9 cellular contexts compared by ENCODE assay signal in the genomic region with DNA sequence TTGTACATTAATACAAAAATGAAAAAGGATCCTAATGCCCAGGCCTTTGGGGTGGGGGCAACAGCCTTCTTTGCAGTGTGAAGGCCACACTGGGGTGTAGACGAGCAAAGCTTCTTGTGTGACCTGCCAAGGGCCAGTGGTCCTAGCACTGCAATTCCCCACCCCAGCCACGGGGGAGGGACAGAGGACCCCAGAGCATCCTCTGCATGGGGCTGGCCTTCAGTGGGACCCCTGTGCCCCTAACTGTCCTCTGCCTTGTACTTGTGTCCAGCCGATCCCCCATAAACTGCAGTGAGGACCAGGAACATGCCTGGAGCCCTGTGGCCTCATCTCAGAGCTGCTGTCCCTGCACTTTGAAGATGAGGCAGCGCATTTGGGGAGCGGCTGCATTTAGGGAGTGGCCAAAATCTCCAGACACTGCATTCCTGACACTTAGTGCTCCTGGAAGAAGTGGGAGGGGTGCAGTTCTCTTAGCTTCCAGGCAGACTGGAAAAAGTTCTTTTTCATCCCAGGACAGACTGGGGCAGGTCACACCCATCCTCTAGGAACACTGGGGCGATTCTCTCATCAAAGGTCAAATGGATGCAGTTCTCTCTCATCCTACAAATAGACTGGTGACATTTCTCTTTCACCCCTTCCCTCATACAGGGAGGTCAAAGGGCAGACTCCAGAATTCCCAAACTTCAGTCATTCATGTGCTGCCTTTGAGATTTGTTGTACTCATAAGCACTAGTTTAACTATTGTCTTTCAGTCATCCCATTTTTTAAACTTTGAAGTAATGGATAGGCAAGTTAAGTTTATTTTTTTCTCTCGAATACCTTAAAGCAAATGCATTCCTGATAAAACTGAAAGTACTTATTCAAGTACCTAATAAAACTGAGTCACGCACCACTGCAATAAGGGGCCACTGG. TPM values are rescaled to one million over a fixed set of nuclear protein-coding genes. Genes with fewer than 3 reads are reported as not detected.
DNase-seq lines count a peak whose midpoint lies in the region; ATAC-seq and TF ChIP-seq lines count a peak whose summit lies in the region.
"Had no signal": no experiment of that assay in that cellular context is flagged by ENCODE, and none has a peak within 500 bp of the region (broad histone marks: within the 10 kb centered on the region; RNA-seq: fewer than 3 reads in every experiment).

No MANE protein-coding gene starts in this region.

- in situ Hi-C loops in KBM-7 (cut with MboI; ENCODE audit: low pct_unique_long_range_greater_than_20kb, low sequenced_read_pairs), result no loop called here

- H3K27ac ChIP-seq in colonic mucosa (peak overlapping the region; percentile 65), spleen (peak overlapping the region; percentile 46 to 94 (median 85))

- H3K4me1 ChIP-seq in colonic mucosa (no peaks in the 10 kb centered on the region), spleen (peaks cover 43 to 98% (median 80%) of the 10 kb centered on the region in 6 donors)
- H3K4me1 ChIP-seq: pancreas had no signal

- no peak for TF ChIP-seq POLR2A in spleen (IDR thresholded peaks at IDR 0.05)

- H3K27me3 ChIP-seq in colonic mucosa (no peaks in the 10 kb centered on the region), spleen (replicated peaks in 1 of 7) (no peaks in the 10 kb centered on the region)
- H3K27me3 ChIP-seq: pancreas had no signal

- H3K36me3 ChIP-seq in colonic mucosa (no peaks in the 10 kb centered on the region), spleen (peaks cover 0 to 58% (median 46%) of the 10 kb centered on the region in 6 donors)

- intact Hi-C loops in colonic mucosa (cut with DNase I) (loop anchor here (5.0 kb wide), 2 partner anchors 138 to 158 kb away; no protein-coding TSS in a partner anchor), spleen (cut with DNase I; ENCODE audit: low total_unique reads) (loop anchor here (10.0 kb wide), 1 partner anchor 45 kb away; no protein-coding TSS in a partner anchor)

- peak; percentile 1 for ATAC-seq in HG03571 (IDR thresholded peaks at IDR 0.05; ENCODE audit: unreplicated experiment)
- no peak for ATAC-seq in HG02973 (IDR thresholded peaks at IDR 0.05; ENCODE audit: unreplicated experiment)
- no peak for ATAC-seq in HG03097 (IDR thresholded peaks at IDR 0.05; ENCODE audit: low FRiP score, unreplicated experiment)

- DNase-seq in NK-92 treated with Interleukin-12 subunit alpha and Interleukin-12 subunit beta, amount 100 ng/mL, for 24 hours (lab: John Stamatoyannopoulos, UW), result peak; percentile 18
- DNase-seq in NK-92 (lab: John Stamatoyannopoulos, UW; ENCODE audit: unreplicated experiment) (no peak), colonic mucosa (no peak), spleen (peak; percentile 83), KBM-7 (no peak)

- H3K9me3 ChIP-seq in colonic mucosa, result no peaks in the 10 kb centered on the region
- no peaks in the 10 kb centered on the region for H3K9me3 ChIP-seq in spleen
- H3K9me3 ChIP-seq: pancreas had no signal

- no peak overlapping the region for H3K4me3 ChIP-seq in colonic mucosa
- peak overlapping the region in 3 of 8 donors; percentile 52 to 82 (median 56) for H3K4me3 ChIP-seq in spleen

- no peak for TF ChIP-seq CTCF in colonic mucosa (IDR thresholded peaks at IDR 0.05)
- TF ChIP-seq CTCF in spleen (IDR thresholded peaks at IDR 0.05 in 8 of 11, conservative IDR thresholded peaks at IDR 0.05 in 3 of 11), result no peak

- 48 to 60% (median 57%) methylated on average over 5 to 8 of the region's 8 CpGs for WGBS in spleen, 5 donors

- H3K9ac ChIP-seq in colonic mucosa (ENCODE audit: low read depth in 2 of 2, low read length in 2 of 2), result peak overlapping the region in 1 of 2 donors; percentile 10

RNA-seq across cellular contexts. Expression of a gene that starts 0.9 kb away (rescaled TPM):
- total RNA-seq in colonic mucosa (1 to 10 TPM; 2.1 to 3.6 TPM), spleen (10 to 100 TPM; 36.4 to 68.6 (median 62.1) TPM)
- 10 to 100 TPM; 27.9 to 61.1 (median 45.6) TPM for polyA plus RNA-seq in spleen

RNA-seq across cellular contexts. Expression of a gene that starts 20.3 kb away (rescaled TPM):
- total RNA-seq in colonic mucosa (10 to 100 TPM; 34.8 to 38.0 TPM), spleen (10 to 100 TPM; 67.8 to 94.2 (median 80.9) TPM)
- polyA plus RNA-seq in spleen, result 100 to 1,000 TPM in 2 of 3 donors, 10 to 100 TPM in 1; 80.8 to 108 (median 107) TPM

Comparison
In these comparisons a context has a peak if more than half of its experiments do, and no peak if none do; other contexts are left out.
1. DNase-seq: peak in NK-92 treated with Interleukin-12 subunit alpha and Interleukin-12 subunit beta, amount 100 ng/mL, for 24 hours (single experiment) and spleen (single experiment); none in NK-92 (single experiment), colonic mucosa (single experiment) and KBM-7 (single experiment).
2. RNA of a gene that starts 0.9 kb away (total RNA-seq): 36.4 to 68.6 TPM in spleen; 2.1 to 3.6 TPM in colonic mucosa; every median in the first group is over 4 times any median in the second.